16 cellular contexts compared by ENCODE assay signal in genomic region chr14:81176224-81176623, GRCh38. TPM values are rescaled to one million over a fixed set of nuclear protein-coding genes. Genes with fewer than 3 reads are reported as not detected.
DNase-seq lines count a peak whose midpoint lies in the region; ATAC-seq, FAIRE-seq and TF ChIP-seq lines count a peak whose summit lies in the region.
"Had no signal": no experiment of that assay in that cellular context is flagged by ENCODE, and none has a peak within 500 bp of the region (broad histone marks: within the 10 kb centered on the region; RNA-seq: fewer than 3 reads in every experiment).

No MANE protein-coding gene starts in this region.

- H3K9me3 ChIP-seq in DOHH2 (ENCODE audit: control insufficient read depth, insufficient read depth, low read length) = no peaks in the 10 kb centered on the region
- no peaks in the 10 kb centered on the region for H3K9me3 ChIP-seq in right cardiac atrium (ENCODE audit: control insufficient read depth, low read length)
- no peaks in the 10 kb centered on the region for H3K9me3 ChIP-seq in spleen
- H3K9me3 ChIP-seq: ovary, SK-N-SH had no signal

- H3K4me1 ChIP-seq in DOHH2 (ENCODE audit: control insufficient read depth, low read length) = peaks cover 92% of the 10 kb centered on the region
- no peaks in the 10 kb centered on the region for H3K4me1 ChIP-seq in right cardiac atrium (ENCODE audit: control insufficient read depth, insufficient read depth, low read length)
- H3K4me1 ChIP-seq in spleen = peaks cover 7 to 72% (median 33%) of the 10 kb centered on the region in 6 donors

- WGBS in right cardiac atrium = 90% methylated on average over 2 of the region's 2 CpGs
- 78 to 92% (median 87%) methylated on average over 2 of the region's 2 CpGs for WGBS in spleen, 5 donors

- no peak for TF ChIP-seq CTCF in DOHH2 (IDR thresholded peaks at IDR 0.05; ENCODE audit: low read depth, low read length, poor library complexity, severe bottlenecking)
- no peak for TF ChIP-seq CTCF in spleen (IDR thresholded peaks at IDR 0.05 in 8 of 11, conservative IDR thresholded peaks at IDR 0.05 in 3 of 11)

- H3K4me3 ChIP-seq in DOHH2 (ENCODE audit: low read length) = peak overlapping the region; percentile 49
- H3K4me3 ChIP-seq in right cardiac atrium (ENCODE audit: low read length) = no peak overlapping the region
- no peak overlapping the region for H3K4me3 ChIP-seq in spleen
- H3K4me3 ChIP-seq: ovary had no signal

- TF ChIP-seq POLR2A in spleen (IDR thresholded peaks at IDR 0.05) (no peak), H54 (IDR thresholded peaks at IDR 0.05; ENCODE audit: low read depth, low read length) (no peak)

- H3K4me3 Mint-ChIP-seq in activated T-helper 1 cell treated with anti-CD3 and anti-CD28 coated beads, Interleukin-12 subunit alpha, Interleukin-12 subunit beta, Interleukin-2, Interleukin-4 antibody, amounts not matched to agents 30 ng/mL and 10 ng/mL and 1 ng/mL, durations not matched to agents 14 hours and 24 hours and 36 hours = no peak overlapping the region
- H3K4me3 Mint-ChIP-seq: activated T-helper 17 cell treated with anti-CD3 and anti-CD28 coated beads, Interleukin-2, amount 50 U/mL, for 72 hours had no signal

- DNase-seq in OCI-M1 (lab: John Stamatoyannopoulos, UW) = peak; percentile 69
- DNase-seq in right cardiac atrium = peak; percentile 47 to 81 (median 58)
- DNase-seq in spleen = no peak
- DNase-seq in activated T-helper 1 cell treated with anti-CD3 and anti-CD28 coated beads, Interleukin-12 subunit alpha, Interleukin-12 subunit beta, Interleukin-2, Interleukin-4 antibody, amounts not matched to agents 30 ng/mL and 10 ng/mL and 1 ng/mL, durations not matched to agents 14 hours and 24 hours and 36 hours (ENCODE audit: low spot score) = no peak
- DNase-seq in H54 (ENCODE audit: insufficient read length, low spot score) = no peak
- no peak for DNase-seq in GF-D8 (lab: John Stamatoyannopoulos, UW)
- DNase-seq: glutamatergic neuron; NCI-H526 treated with DMSO at 0.1 percent for 48 hours; SK-N-SH; stimulated activated CD4-positive, alpha-beta T cell treated with anti-CD3 and anti-CD28 coated beads, Interleukin-2, amount 100 ng/mL, for 24 hours; stimulated activated naive CD4-positive, alpha-beta T cell had no signal

- H3K36me3 Mint-ChIP-seq in activated T-helper 1 cell treated with anti-CD3 and anti-CD28 coated beads, Interleukin-12 subunit alpha, Interleukin-12 subunit beta, Interleukin-2, Interleukin-4 antibody, amounts not matched to agents 30 ng/mL and 10 ng/mL and 1 ng/mL, durations not matched to agents 14 hours and 24 hours and 36 hours (ENCODE audit: low read depth) = peaks cover 14% of the 10 kb centered on the region

- intact Hi-C loops in right cardiac atrium (cut with DNase I) (no loop called here), spleen (cut with DNase I; ENCODE audit: low total_unique reads) (no loop called here)
- intact Hi-C loops in activated T-helper 1 cell treated with anti-CD3 and anti-CD28 coated beads, Interleukin-12 subunit alpha, Interleukin-12 subunit beta, Interleukin-2, Interleukin-4 antibody, amounts not matched to agents 30 ng/mL and 10 ng/mL and 1 ng/mL, durations not matched to agents 14 hours and 24 hours and 36 hours (cut with micrococcal nuclease) = no loop called here

- H3F3A ChIP-seq in DOHH2 (ENCODE audit: control insufficient read depth, insufficient read depth) = peaks cover 30% of the 10 kb centered on the region

- H3K36me3 ChIP-seq in DOHH2 (ENCODE audit: control insufficient read depth, low read length) (peaks cover 19% of the 10 kb centered on the region), spleen (peaks cover 0 to 27% (median 0%) of the 10 kb centered on the region in 6 donors)
- H3K36me3 ChIP-seq: ovary had no signal

- no peak overlapping the region for H3K27ac Mint-ChIP-seq in activated T-helper 1 cell treated with anti-CD3 and anti-CD28 coated beads, Interleukin-12 subunit alpha, Interleukin-12 subunit beta, Interleukin-2, Interleukin-4 antibody, amounts not matched to agents 30 ng/mL and 10 ng/mL and 1 ng/mL, durations not matched to agents 14 hours and 24 hours and 36 hours
- H3K27ac Mint-ChIP-seq: activated T-helper 17 cell treated with anti-CD3 and anti-CD28 coated beads, Interleukin-2, amount 50 U/mL, for 72 hours had no signal

- no peaks in the 10 kb centered on the region for H3K27me3 ChIP-seq in DOHH2 (ENCODE audit: control insufficient read depth, low read length)
- no peaks in the 10 kb centered on the region for H3K27me3 ChIP-seq in right cardiac atrium (ENCODE audit: control insufficient read depth, insufficient read depth)
- no peaks in the 10 kb centered on the region for H3K27me3 ChIP-seq in spleen (replicated peaks in 1 of 7)
- H3K27me3 ChIP-seq: ovary had no signal

- no peaks in the 10 kb centered on the region for H4K20me1 ChIP-seq in DOHH2 (ENCODE audit: control insufficient read depth, insufficient read depth, low read depth, low read length)

- no peaks in the 10 kb centered on the region for H3K9me3 Mint-ChIP-seq in activated T-helper 1 cell treated with anti-CD3 and anti-CD28 coated beads, Interleukin-12 subunit alpha, Interleukin-12 subunit beta, Interleukin-2, Interleukin-4 antibody, amounts not matched to agents 30 ng/mL and 10 ng/mL and 1 ng/mL, durations not matched to agents 14 hours and 24 hours and 36 hours
- H3K9me3 Mint-ChIP-seq: activated T-helper 17 cell treated with anti-CD3 and anti-CD28 coated beads, Interleukin-2, amount 50 U/mL, for 72 hours had no signal

- ATAC-seq in right cardiac atrium (peak in 1 of 2 donors; percentile 56), GM21381 (IDR thresholded peaks at IDR 0.05; ENCODE audit: unreplicated experiment) (no peak)
- ATAC-seq: activated T-helper 17 cell treated with anti-CD3 and anti-CD28 coated beads, Interleukin-2, amount 50 U/mL, for 72 hours had no signal

- FAIRE-seq in H54 (lab: Jason Lieb, UNC) = no peak

- H3K79me2 ChIP-seq in DOHH2 (ENCODE audit: control insufficient read depth, low read length) = peaks cover 8% of the 10 kb centered on the region; the same call in 1 of the 2 replicates

- H3K9me2 ChIP-seq in DOHH2 (replicated peaks; ENCODE audit: control insufficient read depth, low read length) = no peaks in the 10 kb centered on the region
- H3K9me2 ChIP-seq: SK-N-SH had no signal

- no peaks in the 10 kb centered on the region for H3K27me3 Mint-ChIP-seq in activated T-helper 1 cell treated with anti-CD3 and anti-CD28 coated beads, Interleukin-12 subunit alpha, Interleukin-12 subunit beta, Interleukin-2, Interleukin-4 antibody, amounts not matched to agents 30 ng/mL and 10 ng/mL and 1 ng/mL, durations not matched to agents 14 hours and 24 hours and 36 hours (ENCODE audit: insufficient read depth)
- H3K27me3 Mint-ChIP-seq: activated T-helper 17 cell treated with anti-CD3 and anti-CD28 coated beads, Interleukin-2, amount 50 U/mL, for 72 hours had no signal

- H3K27ac ChIP-seq in DOHH2 (ENCODE audit: low read depth, low read length) (peak overlapping the region; percentile 63), right cardiac atrium (ENCODE audit: low read length) (no peak overlapping the region), spleen (peak overlapping the region in 7 of 8 donors; percentile 59 to 82 (median 75))
- H3K27ac ChIP-seq: C4-2B had no signal

- peak overlapping the region; percentile 60 for H3K4me2 ChIP-seq in DOHH2 (ENCODE audit: low read length)
- H3K4me2 ChIP-seq: SK-N-SH had no signal

- H3K4me1 Mint-ChIP-seq in activated T-helper 1 cell treated with anti-CD3 and anti-CD28 coated beads, Interleukin-12 subunit alpha, Interleukin-12 subunit beta, Interleukin-2, Interleukin-4 antibody, amounts not matched to agents 30 ng/mL and 10 ng/mL and 1 ng/mL, durations not matched to agents 14 hours and 24 hours and 36 hours (ENCODE audit: low read depth) = peaks cover 29% of the 10 kb centered on the region
- H3K4me1 Mint-ChIP-seq: activated T-helper 17 cell treated with anti-CD3 and anti-CD28 coated beads, Interleukin-2, amount 50 U/mL, for 72 hours had no signal

RNA-seq across cellular contexts. Expression of gene GTF2A1, which starts 44.5 kb away (rescaled TPM):
- total RNA-seq in right cardiac atrium = 10 to 100 TPM; 18.2 to 20.7 (median 20.2) TPM
- polyA plus RNA-seq in right cardiac atrium = 5.7 TPM
- 10 to 100 TPM; 25.4 to 40.7 (median 30.6) TPM for total RNA-seq in spleen
- 1 to 10 TPM; 5.1 to 8.0 (median 7.1) TPM for polyA plus RNA-seq in spleen
- 41.0 and 42.7 TPM in 2 replicates for total RNA-seq in activated T-helper 1 cell treated with anti-CD3 and anti-CD28 coated beads, Interleukin-12 subunit alpha, Interleukin-12 subunit beta, Interleukin-2, Interleukin-4 antibody, amounts not matched to agents 30 ng/mL and 10 ng/mL and 1 ng/mL, durations not matched to agents 14 hours and 24 hours and 36 hours

Comparison
In these comparisons a context has a peak if more than half of its experiments do, and no peak if none do; other contexts are left out.
1. DNase-seq: peak in OCI-M1 (single experiment) and right cardiac atrium (3 of 3); none in spleen (single experiment), activated T-helper 1 cell treated with anti-CD3 and anti-CD28 coated beads, Interleukin-12 subunit alpha, Interleukin-12 subunit beta, Interleukin-2, Interleukin-4 antibody, amounts not matched to agents 30 ng/mL and 10 ng/mL and 1 ng/mL, durations not matched to agents 14 hours and 24 hours and 36 hours (single experiment), H54 (single experiment) and GF-D8 (single experiment).